ENCODE assay signal across 12 cellular contexts in the genomic region with DNA sequence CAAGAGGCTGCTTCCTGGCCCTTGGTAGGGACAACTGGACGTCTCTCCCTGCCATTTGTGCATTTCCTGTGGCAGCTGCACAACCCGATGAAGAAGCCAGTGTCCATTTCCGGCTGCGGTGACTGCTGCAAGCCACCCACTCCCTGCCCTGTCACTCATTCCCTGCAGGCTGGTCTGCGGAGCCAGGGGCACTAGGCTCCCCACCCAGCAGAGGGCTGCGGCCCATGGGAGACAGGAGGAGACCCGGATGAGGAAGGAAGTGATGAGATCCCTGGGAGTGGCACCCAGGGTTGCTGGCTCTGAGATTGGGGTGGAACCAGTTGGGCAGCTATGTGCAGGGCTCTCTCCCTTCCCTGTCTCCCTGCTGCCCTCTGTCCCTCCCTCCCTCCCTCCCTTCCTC. TPM values are rescaled to one million over a fixed set of nuclear protein-coding genes. Genes with fewer than 3 reads are reported as not detected.
DNase-seq lines count a peak whose midpoint lies in the region; TF ChIP-seq lines count a peak whose summit lies in the region.
"Had no signal": no experiment of that assay in that cellular context is flagged by ENCODE, and none has a peak within 500 bp of the region (broad histone marks: within the 10 kb centered on the region; RNA-seq: fewer than 3 reads in every experiment).

No MANE protein-coding gene starts in this region.

- H3K27me3 ChIP-seq in colonic mucosa (no peaks in the 10 kb centered on the region), mucosa of rectum (ENCODE audit: control insufficient read depth in 2 of 2, insufficient read depth in 2 of 2, low read length in 2 of 2) (no peaks in the 10 kb centered on the region)

- H3K9me3 ChIP-seq in colonic mucosa = no peaks in the 10 kb centered on the region
- no peaks in the 10 kb centered on the region for H3K9me3 ChIP-seq in mucosa of rectum (ENCODE audit: control insufficient read depth in 2 of 2, low read length in 2 of 2)

- no peak overlapping the region for H3K27ac ChIP-seq in colonic mucosa
- H3K27ac ChIP-seq in mucosa of rectum (ENCODE audit: low read depth in 2 of 2, low read length in 2 of 2) = peak overlapping the region; percentile 36 to 67
- H3K27ac ChIP-seq: KMS-11 had no signal

- H3K4me3 ChIP-seq in NB4 (ENCODE audit: low read depth, low read length) (no peak overlapping the region), colonic mucosa (no peak overlapping the region), mucosa of rectum (ENCODE audit: low read length in 2 of 2) (no peak overlapping the region)

- no peak overlapping the region for H3K9ac ChIP-seq in colonic mucosa (ENCODE audit: low read depth in 2 of 2, low read length in 2 of 2)
- H3K9ac ChIP-seq in mucosa of rectum (ENCODE audit: low read depth in 1 of 2, low read length in 2 of 2) = no peak overlapping the region
- H3K9ac ChIP-seq: KMS-11 had no signal

- no peaks in the 10 kb centered on the region for H3K36me3 ChIP-seq in colonic mucosa
- peaks cover 3 to 18% of the 10 kb centered on the region in 2 donors for H3K36me3 ChIP-seq in mucosa of rectum (ENCODE audit: control insufficient read depth in 2 of 2, insufficient read depth in 2 of 2, low read length in 2 of 2)

- no peak for TF ChIP-seq POLR2A in NB4 (IDR thresholded peaks at IDR 0.05; ENCODE audit: extremely low read depth, insufficient read length)

- DNase-seq in CD1c-positive myeloid dendritic cell (ENCODE audit: extremely low spot score) (peak; percentile 86), NB4 (ENCODE audit: low read depth) (peak; percentile 95), colonic mucosa (peak; percentile 73), foreskin melanocyte (no peak), NCI-H2081 treated with DMSO at 0.1 percent for 48 hours (lab: John Stamatoyannopoulos, UW) (no peak)
- no peak for DNase-seq in activated CD4-positive, alpha-beta T cell treated with anti-CD3 and anti-CD28 coated beads for 48 hours
- DNase-seq in activated CD4-positive, alpha-beta T cell treated with anti-CD3 and anti-CD28 coated beads, Interleukin-2, amount 50 U/mL, for 1 hour = no peak
- DNase-seq: activated gamma-delta T cell, NCI-H1694, NCI-H510A had no signal

- TF ChIP-seq CTCF in NB4 (IDR thresholded peaks at IDR 0.05; ENCODE audit: low read depth, low read length) = peak; percentile 16
- no peak for TF ChIP-seq CTCF in colonic mucosa (IDR thresholded peaks at IDR 0.05)

- H3K4me1 ChIP-seq in colonic mucosa = no peaks in the 10 kb centered on the region
- peaks cover 5 to 10% of the 10 kb centered on the region in 2 donors for H3K4me1 ChIP-seq in mucosa of rectum (ENCODE audit: control insufficient read depth in 2 of 2, insufficient read depth in 2 of 2, low read length in 2 of 2)

- intact Hi-C loops in colonic mucosa (cut with DNase I) = no loop called here

RNA-seq across cellular contexts. Expression of gene MYRF, which starts 10.0 kb away (rescaled TPM):
- total RNA-seq in colonic mucosa = 10 to 100 TPM in 1 of 2 donors, 1 to 10 TPM in 1; 8.8 to 14.9 TPM

RNA-seq across cellular contexts. Expression of gene TMEM258, which starts 50.0 kb away (rescaled TPM):
- total RNA-seq in colonic mucosa = 100 to 1,000 TPM; 119 to 149 TPM

RNA-seq across cellular contexts. Expression of gene FEN1, which starts 50.3 kb away (rescaled TPM):
- total RNA-seq in colonic mucosa = 10 to 100 TPM; 14.4 to 67.9 TPM

Comparison
In these comparisons a context has a peak if more than half of its experiments do, and no peak if none do; other contexts are left out.
1. DNase-seq: peak in CD1c-positive myeloid dendritic cell (single experiment), NB4 (single experiment) and colonic mucosa (single experiment); none in activated CD4-positive, alpha-beta T cell treated with anti-CD3 and anti-CD28 coated beads for 48 hours (single experiment), foreskin melanocyte (single experiment), activated CD4-positive, alpha-beta T cell treated with anti-CD3 and anti-CD28 coated beads, Interleukin-2, amount 50 U/mL, for 1 hour (single experiment) and NCI-H2081 treated with DMSO at 0.1 percent for 48 hours (single experiment).